ENCODE assay signal across 8 cellular contexts in genomic region chr11:119666463-119667131, GRCh38.
DNase-seq lines count a peak whose midpoint lies in the region; ATAC-seq, FAIRE-seq and TF ChIP-seq lines count a peak whose summit lies in the region.

No MANE protein-coding gene starts in this region.

- H3K9me3 Mint-ChIP-seq in CD4-positive, CD25-positive, alpha-beta regulatory T cell: no peaks in the 10 kb centered on the region
- H3K9me3 Mint-ChIP-seq in neural progenitor cell: no peaks in the 10 kb centered on the region

- TF ChIP-seq CTCF in foreskin keratinocyte (conservative IDR thresholded peaks at IDR 0.05) (peak; percentile 93), neural progenitor cell (IDR thresholded peaks at IDR 0.05) (peak; percentile 89), testis (IDR thresholded peaks at IDR 0.05) (peak; percentile 84 to 88 (median 87))

- peak; percentile 96 for FAIRE-seq in GM19239 (lab: Jason Lieb, UNC)

- H3K9me3 ChIP-seq in CD4-positive, CD25-positive, alpha-beta regulatory T cell (ENCODE audit: control insufficient read depth in 2 of 2, low read length in 2 of 2): no peaks in the 10 kb centered on the region
- H3K9me3 ChIP-seq in neural progenitor cell (ENCODE audit: low read depth) (no peaks in the 10 kb centered on the region), testis (no peaks in the 10 kb centered on the region)

- no peak overlapping the region for H3K27ac Mint-ChIP-seq in CD4-positive, CD25-positive, alpha-beta regulatory T cell
- H3K27ac Mint-ChIP-seq in neural progenitor cell: no peak overlapping the region

- H3K36me3 Mint-ChIP-seq in CD4-positive, CD25-positive, alpha-beta regulatory T cell: no peaks in the 10 kb centered on the region
- peaks cover 10% of the 10 kb centered on the region for H3K36me3 Mint-ChIP-seq in neural progenitor cell

- WGBS in testis, 2 donors: 57 to 65% methylated on average over 13 to 17 of the region's 17 CpGs

- H3K27me3 ChIP-seq in CD4-positive, CD25-positive, alpha-beta regulatory T cell (ENCODE audit: control insufficient read depth, insufficient read depth, low read length): no peaks in the 10 kb centered on the region
- H3K27me3 ChIP-seq in foreskin keratinocyte (no peaks in the 10 kb centered on the region), neural progenitor cell (no peaks in the 10 kb centered on the region), testis (no peaks in the 10 kb centered on the region)

- peaks cover 40% of the 10 kb centered on the region for H4K20me1 ChIP-seq in neural progenitor cell (ENCODE audit: low read depth)

- H3K27ac ChIP-seq in CD4-positive, CD25-positive, alpha-beta regulatory T cell (ENCODE audit: insufficient read depth, low read length, poor library complexity, severe bottlenecking): no peak overlapping the region
- H3K27ac ChIP-seq in foreskin keratinocyte: no peak overlapping the region
- no peak overlapping the region for H3K27ac ChIP-seq in neural progenitor cell
- H3K27ac ChIP-seq in testis: no peak overlapping the region

- H3K79me2 ChIP-seq in neural progenitor cell (ENCODE audit: low read depth): no peaks in the 10 kb centered on the region

- H3K9ac ChIP-seq in neural progenitor cell: no peak overlapping the region

- H2AFZ ChIP-seq in neural progenitor cell (replicated peaks): no peak overlapping the region

- peaks cover 8% of the 10 kb centered on the region for H3K27me3 Mint-ChIP-seq in CD4-positive, CD25-positive, alpha-beta regulatory T cell
- peaks cover 8% of the 10 kb centered on the region for H3K27me3 Mint-ChIP-seq in neural progenitor cell (ENCODE audit: insufficient read depth, low read depth)

- no peak overlapping the region for H3K4me2 ChIP-seq in neural progenitor cell

- H3K4me1 Mint-ChIP-seq in CD4-positive, CD25-positive, alpha-beta regulatory T cell: no peaks in the 10 kb centered on the region
- peaks cover 38% of the 10 kb centered on the region for H3K4me1 Mint-ChIP-seq in neural progenitor cell

- peak; percentile 16 to 32 (median 17) for DNase-seq in CD4-positive, CD25-positive, alpha-beta regulatory T cell
- peak; percentile 92 for DNase-seq in GM19239 (ENCODE audit: insufficient read length, low spot score)
- DNase-seq in RPMI8226: peak; percentile 66
- peak; percentile 85 for DNase-seq in activated effector memory CD4-positive, alpha-beta T cell treated with anti-CD3 and anti-CD28 coated beads, Interleukin-2, amount 50 U/mL, for 16 hours
- no peak for DNase-seq in foreskin keratinocyte
- DNase-seq in neural progenitor cell (ENCODE audit: low spot score): peak; percentile 88
- DNase-seq in testis: peak; percentile 84

- TF ChIP-seq POLR2A in testis (IDR thresholded peaks at IDR 0.05): no peak

- H3K4me3 ChIP-seq in CD4-positive, CD25-positive, alpha-beta regulatory T cell (ENCODE audit: low read depth, low read length): no peak overlapping the region
- H3K4me3 ChIP-seq in neural progenitor cell: no peak overlapping the region
- H3K4me3 ChIP-seq in testis: no peak overlapping the region

- ATAC-seq in CD4-positive, CD25-positive, alpha-beta regulatory T cell (ENCODE audit: low read depth in 2 of 2): peak in 1 of 2 donors; percentile 44
- ATAC-seq in HG03442 (IDR thresholded peaks at IDR 0.05; ENCODE audit: unreplicated experiment) (peak; percentile 85), foreskin keratinocyte (peak; percentile 75)

- H3K4me1 ChIP-seq in CD4-positive, CD25-positive, alpha-beta regulatory T cell (ENCODE audit: control insufficient read depth, insufficient read depth, low read length, poor library complexity, severe bottlenecking): no peaks in the 10 kb centered on the region
- H3K4me1 ChIP-seq in foreskin keratinocyte: peaks cover 6% of the 10 kb centered on the region
- H3K4me1 ChIP-seq in neural progenitor cell: peaks cover 10% of the 10 kb centered on the region
- peaks cover 8% of the 10 kb centered on the region for H3K4me1 ChIP-seq in testis

- no peak overlapping the region for H3K4me3 Mint-ChIP-seq in CD4-positive, CD25-positive, alpha-beta regulatory T cell
- H3K4me3 Mint-ChIP-seq in neural progenitor cell: no peak overlapping the region

- intact Hi-C loops in testis (cut with DNase I; ENCODE audit: low total_unique reads): loop anchor here (10.0 kb wide), 1 partner anchor 448 kb away; no protein-coding TSS in a partner anchor

- H3K36me3 ChIP-seq in CD4-positive, CD25-positive, alpha-beta regulatory T cell (ENCODE audit: control insufficient read depth, insufficient read depth, low read length): no peaks in the 10 kb centered on the region
- H3K36me3 ChIP-seq in neural progenitor cell (no peaks in the 10 kb centered on the region), testis (ENCODE audit: low read depth, missing control alignments) (no peaks in the 10 kb centered on the region)

- H3F3A ChIP-seq in neural progenitor cell (ENCODE audit: low read depth): peaks cover 3% of the 10 kb centered on the region

Comparison
In these comparisons a context has a peak if more than half of its experiments do, and no peak if none do; other contexts are left out.
1. DNase-seq: peak in CD4-positive, CD25-positive, alpha-beta regulatory T cell (3 of 3), GM19239 (single experiment), RPMI8226 (single experiment), activated effector memory CD4-positive, alpha-beta T cell treated with anti-CD3 and anti-CD28 coated beads, Interleukin-2, amount 50 U/mL, for 16 hours (single experiment), neural progenitor cell (single experiment) and testis (single experiment); none in foreskin keratinocyte (0 of 2).
2. Peak in every context shown above with its lines, with median percentiles within 50 percentile points of each other: CTCF ChIP-seq.